ENCODE assay signal across 8 cellular contexts in genomic region chr13:28718186-28718537, GRCh38. TPM values are rescaled to one million over a fixed set of nuclear protein-coding genes. Genes with fewer than 3 reads are reported as not detected.
DNase-seq lines count a peak whose midpoint lies in the region; ATAC-seq and TF ChIP-seq lines count a peak whose summit lies in the region.

No MANE protein-coding gene starts in this region.

- H3K27ac Mint-ChIP-seq in endothelial cell (ENCODE audit: unreplicated experiment) = no peak overlapping the region
- H3K27ac Mint-ChIP-seq in natural killer cell treated with Interleukin-12 subunit alpha and Interleukin-12 subunit beta and Interleukin-15 and Interleukin-18, amount 100 ng/mL, for 72 hours = peak overlapping the region; percentile 87 to 88

- peaks cover 24% of the 10 kb centered on the region for H3K4me1 Mint-ChIP-seq in endothelial cell (ENCODE audit: unreplicated experiment)
- H3K4me1 Mint-ChIP-seq in natural killer cell treated with Interleukin-12 subunit alpha and Interleukin-12 subunit beta and Interleukin-15 and Interleukin-18, amount 100 ng/mL, for 72 hours (ENCODE audit: low read depth in 2 of 2) = peaks cover 14 to 30% of the 10 kb centered on the region in 2 donors

- no peaks in the 10 kb centered on the region for H3K36me3 Mint-ChIP-seq in endothelial cell (ENCODE audit: low read depth, unreplicated experiment)
- H3K36me3 Mint-ChIP-seq in natural killer cell treated with Interleukin-12 subunit alpha and Interleukin-12 subunit beta and Interleukin-15 and Interleukin-18, amount 100 ng/mL, for 72 hours = peaks cover 1% of the 10 kb centered on the region

- ATAC-seq in GM18511 (IDR thresholded peaks at IDR 0.05; ENCODE audit: unreplicated experiment) (peak; percentile 0), GM21423 (IDR thresholded peaks at IDR 0.05; ENCODE audit: unreplicated experiment) (no peak)
- no peak for ATAC-seq in natural killer cell treated with Interleukin-12 subunit alpha and Interleukin-12 subunit beta and Interleukin-15 and Interleukin-18, amount 100 ng/mL, for 72 hours

- no peaks in the 10 kb centered on the region for H3K9me3 Mint-ChIP-seq in endothelial cell (ENCODE audit: unreplicated experiment)
- H3K9me3 Mint-ChIP-seq in natural killer cell treated with Interleukin-12 subunit alpha and Interleukin-12 subunit beta and Interleukin-15 and Interleukin-18, amount 100 ng/mL, for 72 hours = no peaks in the 10 kb centered on the region

- H3K27me3 Mint-ChIP-seq in endothelial cell (ENCODE audit: unreplicated experiment) = peaks cover 3% of the 10 kb centered on the region
- peaks cover 0 to 7% of the 10 kb centered on the region in 2 donors for H3K27me3 Mint-ChIP-seq in natural killer cell treated with Interleukin-12 subunit alpha and Interleukin-12 subunit beta and Interleukin-15 and Interleukin-18, amount 100 ng/mL, for 72 hours

- DNase-seq in OCI-M1 (lab: John Stamatoyannopoulos, UW) (peak; percentile 47), endothelial cell (ENCODE audit: low spot score) (no peak), NCI-H524 treated with DMSO at 0.1 percent for 48 hours (lab: John Stamatoyannopoulos, UW) (no peak), H4 (ENCODE audit: low spot score) (no peak), cortex of kidney (lab: John Stamatoyannopoulos, UW) (no peak)
- no peak for DNase-seq in natural killer cell treated with Interleukin-12 subunit alpha and Interleukin-12 subunit beta and Interleukin-15 and Interleukin-18, amount 100 ng/mL, for 72 hours (ENCODE audit: low spot score)

- peak overlapping the region; percentile 93 for H3K4me3 Mint-ChIP-seq in endothelial cell (ENCODE audit: unreplicated experiment)
- peak overlapping the region; percentile 99 for H3K4me3 Mint-ChIP-seq in natural killer cell treated with Interleukin-12 subunit alpha and Interleukin-12 subunit beta and Interleukin-15 and Interleukin-18, amount 100 ng/mL, for 72 hours

- no peak for TF ChIP-seq CTCF in endothelial cell (IDR thresholded peaks at IDR 0.05; ENCODE audit: unreplicated experiment)

RNA-seq across cellular contexts. Expression of gene SLC46A3, which starts 0.6 kb away (rescaled TPM):
- 7.7 TPM for total RNA-seq in endothelial cell (ENCODE audit: unreplicated experiment)
- total RNA-seq in natural killer cell treated with Interleukin-12 subunit alpha and Interleukin-12 subunit beta and Interleukin-15 and Interleukin-18, amount 100 ng/mL, for 72 hours = 1 to 10 TPM; 5.8 to 6.5 TPM
- total RNA-seq in H4 (2014; rRNA removed; shearing (Covaris generic)) = 1.4 and 2.5 TPM in 2 replicates

RNA-seq across cellular contexts. Expression of gene POMP, which starts 59.2 kb away (rescaled TPM):
- total RNA-seq in endothelial cell (ENCODE audit: unreplicated experiment) = 108 TPM
- 100 to 1,000 TPM in 1 of 2 donors, 10 to 100 TPM in 1; 75.7 to 119 TPM for total RNA-seq in natural killer cell treated with Interleukin-12 subunit alpha and Interleukin-12 subunit beta and Interleukin-15 and Interleukin-18, amount 100 ng/mL, for 72 hours
- total RNA-seq in H4 (2014; rRNA removed; shearing (Covaris generic)) = 173 and 188 TPM in 2 replicates
